ENCODE assay signal across 10 cellular contexts in the genomic region with DNA sequence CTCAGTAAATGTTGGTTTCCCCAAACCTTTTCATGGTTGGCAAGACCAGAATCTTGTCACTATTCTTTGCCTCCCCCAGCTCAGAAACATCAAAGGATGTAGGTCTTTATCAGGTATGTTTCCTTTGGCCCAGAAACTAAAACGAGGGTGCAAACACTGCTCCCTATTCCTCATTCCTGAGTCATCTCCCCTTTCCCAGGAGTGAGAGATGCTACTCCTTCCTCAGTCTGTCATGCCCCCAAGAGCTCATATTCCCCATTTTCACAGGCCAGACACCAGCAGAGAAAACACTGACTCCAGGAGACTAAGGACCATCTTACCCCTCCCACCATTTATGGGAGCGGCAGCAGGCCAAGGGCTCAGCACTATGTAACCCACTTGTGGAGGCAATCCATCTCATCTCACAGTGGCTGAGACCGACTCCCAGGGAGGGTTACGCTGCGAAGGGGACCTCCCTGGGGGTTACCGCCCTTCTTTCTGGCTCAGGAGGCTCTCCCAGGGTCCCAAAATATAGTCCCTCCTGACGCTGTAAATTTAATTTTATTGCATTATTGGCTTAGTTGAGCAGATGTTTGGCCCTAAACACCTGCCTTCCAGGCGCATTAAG. TPM values are rescaled to one million over a fixed set of nuclear protein-coding genes. Genes with fewer than 3 reads are reported as not detected.
DNase-seq lines count a peak whose midpoint lies in the region; ATAC-seq, FAIRE-seq and TF ChIP-seq lines count a peak whose summit lies in the region.
"Had no signal": no experiment of that assay in that cellular context is flagged by ENCODE, and none has a peak within 500 bp of the region (broad histone marks: within the 10 kb centered on the region; RNA-seq: fewer than 3 reads in every experiment).

No MANE protein-coding gene starts in this region.

- H3K27ac ChIP-seq in OCI-LY3 (ENCODE audit: low read length) (no peak overlapping the region), psoas muscle (no peak overlapping the region)

- H3K9ac ChIP-seq in OCI-LY3 (ENCODE audit: low read length) (peak overlapping the region; percentile 99), endocrine pancreas (ENCODE audit: control insufficient read depth, insufficient read depth, low read length) (peak overlapping the region; percentile 1)

- peaks cover 10% of the 10 kb centered on the region for H3K4me1 ChIP-seq in OCI-LY3 (ENCODE audit: low read length)
- H3K4me1 ChIP-seq in endocrine pancreas (ENCODE audit: control insufficient read depth, insufficient read depth, low read length), result no peaks in the 10 kb centered on the region
- peaks cover 7% of the 10 kb centered on the region for H3K4me1 ChIP-seq in psoas muscle

- 68 to 72% (median 69%) methylated on average over 8 of the region's 8 CpGs for WGBS in psoas muscle, 3 donors

- H4K20me1 ChIP-seq in OCI-LY3 (ENCODE audit: insufficient read depth, low read length), result peaks cover 8% of the 10 kb centered on the region

- H3K36me3 ChIP-seq in OCI-LY3 (replicated peaks; ENCODE audit: low read depth, low read length) (peaks cover 33% of the 10 kb centered on the region), endocrine pancreas (ENCODE audit: control insufficient read depth, insufficient read depth, low read length) (no peaks in the 10 kb centered on the region), psoas muscle (ENCODE audit: insufficient read depth in 1 of 2, low read depth in 1 of 2) (peaks cover 3 to 28% of the 10 kb centered on the region in 2 donors)

- intact Hi-C loops in psoas muscle (cut with DNase I), result no loop called here

- ATAC-seq in psoas muscle (no peak), HG02571 (IDR thresholded peaks at IDR 0.05; ENCODE audit: unreplicated experiment) (no peak), GM18520 (IDR thresholded peaks at IDR 0.05; ENCODE audit: unreplicated experiment) (no peak)

- FAIRE-seq in frontal cortex (lab: Jason Lieb, UNC), result no peak

- peaks cover 62% of the 10 kb centered on the region for H3K79me2 ChIP-seq in OCI-LY3 (ENCODE audit: low read length)

- no peak for DNase-seq in GM12864 (ENCODE audit: low read depth)
- no peak for DNase-seq in psoas muscle
- DNase-seq in A172 (ENCODE audit: low spot score), result no peak
- no peak for DNase-seq in frontal cortex (ENCODE audit: low spot score in 2 of 2)
- DNase-seq: activated CD4-positive, alpha-beta T cell treated with anti-CD3 and anti-CD28 coated beads, Interleukin-2, amount 50 U/mL, for 1 hour; stimulated activated CD4-positive, alpha-beta T cell treated with anti-CD3 and anti-CD28 coated beads, Interleukin-1b, Interleukin-23, amount 100 ng/mL, for 48 hours had no signal

- H3K4me3 ChIP-seq in GM12864 (ENCODE audit: low read depth, low read length) (peak overlapping the region; percentile 91), OCI-LY3 (ENCODE audit: low read length) (peak overlapping the region; percentile 100), endocrine pancreas (ENCODE audit: control insufficient read depth, insufficient read depth, low read length) (no peak overlapping the region), psoas muscle (peak overlapping the region; percentile 80)

- no peaks in the 10 kb centered on the region for H3K9me3 ChIP-seq in OCI-LY3 (ENCODE audit: insufficient read depth, low read length)
- no peaks in the 10 kb centered on the region for H3K9me3 ChIP-seq in endocrine pancreas (ENCODE audit: control insufficient read depth, low read length)
- H3K9me3 ChIP-seq in psoas muscle, result no peaks in the 10 kb centered on the region

- H3K27me3 ChIP-seq in OCI-LY3 (ENCODE audit: low read depth, low read length) (no peaks in the 10 kb centered on the region), endocrine pancreas (ENCODE audit: control insufficient read depth, insufficient read depth, low read length) (no peaks in the 10 kb centered on the region), psoas muscle (ENCODE audit: insufficient read depth in 3 of 3, low read length in 2 of 3) (no peaks in the 10 kb centered on the region)

- no peak for TF ChIP-seq CTCF in GM12864 (IDR thresholded peaks at IDR 0.05; ENCODE audit: low read depth, low read length, missing control alignments)
- TF ChIP-seq CTCF in OCI-LY3 (IDR thresholded peaks at IDR 0.05; ENCODE audit: low read depth, low read length), result no peak
- no peak for TF ChIP-seq CTCF in psoas muscle (IDR thresholded peaks at IDR 0.05)

- H3K4me2 ChIP-seq in OCI-LY3 (ENCODE audit: low read length), result peak overlapping the region; percentile 93

- H2AFZ ChIP-seq in OCI-LY3 (ENCODE audit: low read depth, low read length), result no peak overlapping the region

RNA-seq across cellular contexts. Expression of gene GEMIN4, which starts 1.5 kb away (rescaled TPM):
- total RNA-seq in psoas muscle (10 to 100 TPM; 11.2 to 21.9 (median 14.8) TPM), frontal cortex (7.7 TPM)
- polyA plus RNA-seq in psoas muscle, result 10 to 100 TPM in 2 of 3 donors, 1 to 10 TPM in 1; 7.2 to 12.6 (median 11.4) TPM
- total RNA-seq in A172 (2014; rRNA removed; shearing (Covaris generic)), result 17.9 and 24.0 TPM in 2 replicates

RNA-seq across cellular contexts. Expression of gene TLCD3A, which starts 18.1 kb away (rescaled TPM):
- total RNA-seq in psoas muscle (1 to 10 TPM; 1.4 to 2.8 (median 1.7) TPM), frontal cortex (11.4 TPM)
- polyA plus RNA-seq in psoas muscle, result 1 to 10 TPM in 1 of 3 donors, under 1 TPM in 2; 0.75 to 1.5 (median 0.86) TPM
- total RNA-seq in A172 (2014; rRNA removed; shearing (Covaris generic)), result 34.9 and 37.7 TPM in 2 replicates

RNA-seq across cellular contexts. Expression of gene GLOD4, which starts 31.5 kb away (rescaled TPM):
- 10 to 100 TPM; 18.5 to 25.2 (median 20.8) TPM for total RNA-seq in psoas muscle
- polyA plus RNA-seq in psoas muscle, result 10 to 100 TPM; 13.5 to 29.2 (median 21.7) TPM
- 128 and 138 TPM in 2 replicates for total RNA-seq in A172 (2014; rRNA removed; shearing (Covaris generic))
- 81.5 TPM for total RNA-seq in frontal cortex

RNA-seq across cellular contexts. Expression of gene MRM3, which starts 31.6 kb away (rescaled TPM):
- total RNA-seq in psoas muscle, result 10 to 100 TPM; 17.2 to 30.1 (median 19.5) TPM
- 10 to 100 TPM; 25.9 to 36.2 (median 28.3) TPM for polyA plus RNA-seq in psoas muscle
- total RNA-seq in A172 (2014; rRNA removed; shearing (Covaris generic)), result 36.3 and 37.7 TPM in 2 replicates
- total RNA-seq in frontal cortex, result 23.2 TPM

RNA-seq across cellular contexts. Expression of gene VPS53, which starts 35.9 kb away (rescaled TPM):
- total RNA-seq in psoas muscle (10 to 100 TPM; 35.8 to 55.0 (median 49.1) TPM), frontal cortex (20.4 TPM)
- polyA plus RNA-seq in psoas muscle, result 10 to 100 TPM in 1 of 3 donors, 1 to 10 TPM in 2; 6.1 to 19.6 (median 7.7) TPM
- 13.9 and 15.2 TPM in 2 replicates for total RNA-seq in A172 (2014; rRNA removed; shearing (Covaris generic))
